8 cellular contexts compared by ENCODE assay signal in the genomic region with DNA sequence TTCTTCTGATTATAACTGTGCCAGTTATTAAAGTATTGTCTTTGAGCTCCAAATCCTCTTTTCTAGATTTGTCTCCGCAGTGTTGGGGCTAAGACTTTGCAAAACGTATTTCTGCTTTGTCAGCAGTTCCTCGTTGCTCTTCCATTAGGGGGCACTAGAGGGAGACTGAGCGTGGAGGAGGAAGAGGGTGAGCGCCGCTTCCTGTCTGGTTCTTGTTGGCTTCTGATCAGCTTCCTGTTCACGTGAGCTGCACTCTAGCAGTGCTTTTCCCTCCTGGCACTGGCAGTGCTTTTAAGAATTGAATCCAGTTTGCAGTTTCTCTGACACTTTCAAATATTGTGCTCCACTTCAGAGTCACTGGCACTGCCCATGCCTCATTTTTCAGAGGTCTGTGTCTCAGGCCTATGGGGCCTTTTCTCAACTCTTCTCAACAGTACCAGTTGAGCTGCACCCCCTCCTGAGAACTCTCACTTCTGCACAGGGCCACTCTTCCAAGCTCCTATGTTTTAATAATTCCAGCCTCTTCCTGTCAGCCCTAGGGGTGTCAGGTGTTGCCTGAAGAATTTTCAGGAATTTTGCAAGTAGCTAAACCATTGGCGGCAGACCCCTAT. TPM values are rescaled to one million over a fixed set of nuclear protein-coding genes. Genes with fewer than 3 reads are reported as not detected.
A peak's percentile ranks its signal among the peaks of the same experiment; 100 is the strongest.
DNase-seq lines count a peak whose midpoint lies in the region; ATAC-seq, FAIRE-seq and TF ChIP-seq lines count a peak whose summit lies in the region.

No MANE protein-coding gene starts in this region.

- CTCF ChIA-PET in endothelial cell of umbilical vein (lab: Charles Lee) = interaction anchor here (0.8 to 1.8 kb wide), 9 partner anchors 9 to 494 kb away, joined by 3 to 6 read pairs (median 4); no protein-coding TSS in a partner anchor

- peak; percentile 60 for FAIRE-seq in endothelial cell of umbilical vein (lab: Jason Lieb, UNC)

- peaks cover 13% of the 10 kb centered on the region for H3K4me1 ChIP-seq in endothelial cell of umbilical vein (ENCODE audit: control insufficient read depth, extremely low read depth, insufficient read depth, low read length)
- no peaks in the 10 kb centered on the region for H3K4me1 ChIP-seq in skeletal muscle tissue (ENCODE audit: control insufficient read depth in 3 of 3, insufficient read depth in 3 of 3, low read length in 3 of 3)

- POLR2A ChIA-PET in endothelial cell of umbilical vein (lab: Charles Lee) = no interaction called here

- H3K4me3 ChIP-seq in SU-DHL-6 (ENCODE audit: insufficient read depth, low read length, poor library complexity, severe bottlenecking) = no peak overlapping the region
- H3K4me3 ChIP-seq in endothelial cell of umbilical vein (replicated peaks in 1 of 3; ENCODE audit: insufficient read depth in 1 of 3, low read depth in 1 of 3, low read length in 3 of 3) = no peak overlapping the region
- no peak overlapping the region for H3K4me3 ChIP-seq in skeletal muscle tissue (ENCODE audit: low read length in 3 of 3)

- dilution Hi-C loops in endothelial cell of umbilical vein (cut with MboI; ENCODE audit: extremely low pct_ligation_motif_present, low sequenced_read_pairs) = no loop called here

- H3F3A ChIP-seq in SU-DHL-6 (ENCODE audit: insufficient read depth) = no peaks in the 10 kb centered on the region

- no peak for TF ChIP-seq CTCF in SU-DHL-6 (IDR thresholded peaks at IDR 0.05; ENCODE audit: insufficient read depth, low read length, poor library complexity, severe bottlenecking)
- peak; percentile 60 to 62 for TF ChIP-seq CTCF in endothelial cell of umbilical vein (IDR thresholded peaks at IDR 0.05; ENCODE audit: extremely low read depth in 1 of 2, insufficient read depth in 1 of 2, low read depth in 1 of 2, low read length in 2 of 2)

- H3K4me2 ChIP-seq in SU-DHL-6 (ENCODE audit: low read depth, low read length, poor library complexity, severe bottlenecking) (no peak overlapping the region), endothelial cell of umbilical vein (ENCODE audit: insufficient read depth, low read length) (no peak overlapping the region)

- H3K9me2 ChIP-seq in SU-DHL-6 (replicated peaks; ENCODE audit: insufficient read depth, low read length) = no peaks in the 10 kb centered on the region

- H3K79me2 ChIP-seq in SU-DHL-6 (ENCODE audit: insufficient read depth, low read length) (no peaks in the 10 kb centered on the region), endothelial cell of umbilical vein (ENCODE audit: control insufficient read depth, insufficient read depth, low read length) (no peaks in the 10 kb centered on the region)

- peak; percentile 56 for ATAC-seq in HG03442 (IDR thresholded peaks at IDR 0.05; ENCODE audit: unreplicated experiment)

- TF ChIP-seq POLR2A in endothelial cell of umbilical vein (IDR thresholded peaks at IDR 0.05; ENCODE audit: low read depth, low read length) = no peak

- intact Hi-C loops in endothelial cell of umbilical vein (cut with micrococcal nuclease) = loop anchor here (1.0 to 2.0 kb wide), 4 partner anchors 33 to 291 kb away; no protein-coding TSS in a partner anchor

- H4K20me1 ChIP-seq in SU-DHL-6 (ENCODE audit: low read depth, low read length) = no peaks in the 10 kb centered on the region
- peaks cover 2% of the 10 kb centered on the region for H4K20me1 ChIP-seq in endothelial cell of umbilical vein (replicated peaks; ENCODE audit: control insufficient read depth, extremely low read depth, insufficient read depth, low read length)

- no peaks in the 10 kb centered on the region for H3K9me1 ChIP-seq in endothelial cell of umbilical vein (replicated peaks; ENCODE audit: control insufficient read depth, extremely low read depth, insufficient read depth, low read length)

- no TSS peak for BruUV-seq in endothelial cell of umbilical vein (replicated peaks; lab: Mats Ljungman, UMichigan)

- H3K9ac ChIP-seq in SU-DHL-6 (ENCODE audit: low read length) (no peak overlapping the region), endothelial cell of umbilical vein (replicated peaks; ENCODE audit: extremely low read depth, insufficient read depth, low read length) (no peak overlapping the region), skeletal muscle tissue (ENCODE audit: low read depth in 1 of 3, low read length in 3 of 3) (no peak overlapping the region)

- H3K27me3 ChIP-seq in SU-DHL-6 (ENCODE audit: low read length) (no peaks in the 10 kb centered on the region), endothelial cell of umbilical vein (ENCODE audit: control insufficient read depth in 2 of 2, insufficient read depth in 2 of 2, low read length in 2 of 2) (peaks cover 4 to 8% of the 10 kb centered on the region in 2 experiments), skeletal muscle tissue (ENCODE audit: control insufficient read depth in 3 of 3, insufficient read depth in 3 of 3, low read length in 3 of 3) (peaks cover 0 to 2% (median 0%) of the 10 kb centered on the region in 3 donors)

- H3K36me3 ChIP-seq in SU-DHL-6 (ENCODE audit: low read length) (no peaks in the 10 kb centered on the region), endothelial cell of umbilical vein (ENCODE audit: control insufficient read depth in 2 of 2, extremely low read depth in 1 of 2, insufficient read depth in 2 of 2, low read length in 2 of 2) (no peaks in the 10 kb centered on the region), skeletal muscle tissue (ENCODE audit: control insufficient read depth in 3 of 3, insufficient read depth in 3 of 3, low read length in 3 of 3) (no peaks in the 10 kb centered on the region)

- DNase-seq in NCI-H82 (lab: John Stamatoyannopoulos, UW) = peak; percentile 66
- no peak for DNase-seq in NCI-H82 treated with DMSO at 0.1 percent for 48 hours (lab: John Stamatoyannopoulos, UW; ENCODE audit: unreplicated experiment)
- DNase-seq in endothelial cell of umbilical vein (ENCODE audit: low read depth, low spot score) = peak; percentile 47
- DNase-seq in NCI-H526 treated with DMSO at 0.1 percent for 48 hours (lab: John Stamatoyannopoulos, UW) = no peak
- no peak for DNase-seq in globus pallidus (ENCODE audit: low spot score)

- no peaks in the 10 kb centered on the region for H3K9me3 ChIP-seq in SU-DHL-6 (ENCODE audit: insufficient read depth, low read length)
- H3K9me3 ChIP-seq in endothelial cell of umbilical vein (replicated peaks; ENCODE audit: control insufficient read depth, insufficient read depth, low read length) = no peaks in the 10 kb centered on the region
- H3K9me3 ChIP-seq in skeletal muscle tissue (ENCODE audit: control insufficient read depth in 3 of 3, low read length in 3 of 3) = peaks cover 0 to 2% (median 0%) of the 10 kb centered on the region in 3 donors

- peak overlapping the region; percentile 66 for H2AFZ ChIP-seq in SU-DHL-6 (ENCODE audit: low read depth, low read length, severe bottlenecking)
- no peak overlapping the region for H2AFZ ChIP-seq in endothelial cell of umbilical vein (ENCODE audit: low read depth, low read length)

- no peak overlapping the region for H3K27ac ChIP-seq in SU-DHL-6 (ENCODE audit: low read depth, low read length)
- H3K27ac ChIP-seq in endothelial cell of umbilical vein (ENCODE audit: insufficient read depth, low read depth, low read length) = no peak overlapping the region
- H3K27ac ChIP-seq in skeletal muscle tissue (ENCODE audit: low read depth, low read length) = peak overlapping the region; percentile 26

TF ChIP-seq in endothelial cell of umbilical vein, 7 proteins besides CTCF, POLR2A, EP300 and RAD21:
- TF ChIP-seq EZH2 (IDR thresholded peaks at IDR 0.05; ENCODE audit: borderline replicate concordance, low read depth, low read length, severe bottlenecking) = no peak
- TF ChIP-seq POLR2AphosphoS5 (IDR thresholded peaks at IDR 0.05; ENCODE audit: insufficient read depth, low read depth, low read length) = no peak
- no peak for TF ChIP-seq GATA2 (IDR thresholded peaks at IDR 0.05; ENCODE audit: insufficient read depth, insufficient read length, low read depth, low read length)
- TF ChIP-seq, protein P1, sequence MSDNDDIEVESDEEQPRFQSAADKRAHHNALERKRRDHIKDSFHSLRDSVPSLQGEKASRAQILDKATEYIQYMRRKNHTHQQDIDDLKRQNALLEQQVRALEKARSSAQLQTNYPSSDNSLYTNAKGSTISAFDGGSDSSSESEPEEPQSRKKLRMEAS (IDR thresholded peaks at IDR 0.05; ENCODE audit: insufficient read depth, insufficient read length) = no peak
- no peak for TF ChIP-seq FOS (IDR thresholded peaks at IDR 0.05; ENCODE audit: borderline replicate concordance, insufficient read depth, low read length)
- no peak for TF ChIP-seq MYC (IDR thresholded peaks at IDR 0.05; ENCODE audit: low read depth, low read length)
- no peak for TF ChIP-seq JUN (IDR thresholded peaks at IDR 0.05; ENCODE audit: borderline replicate concordance, insufficient read depth, insufficient read length, low read depth)
TF ChIP-seq in endothelial cell of umbilical vein: peak in this region for 0.

RNA-seq across cellular contexts. Expression of gene LCORL, which starts 54.4 kb away (rescaled TPM):
- total RNA-seq in endothelial cell of umbilical vein (17.9 and 23.9 TPM in 2 replicates), skeletal muscle tissue (12.5 TPM)
- 2.8 and 3.7 TPM in 2 replicates for polyA plus RNA-seq in endothelial cell of umbilical vein
- polyA plus RNA-seq in endothelial cell of umbilical vein (2011; cell fraction: cytosol; rRNA removed) = 3.2 and 3.4 TPM in 2 replicates
- polyA plus RNA-seq in endothelial cell of umbilical vein (2011; cell fraction: nucleus; rRNA removed) = 8.5 and 11.4 TPM in 2 replicates
- polyA plus RNA-seq in endothelial cell of umbilical vein (2012) = 6.6 and 8.4 TPM in 2 replicates
- 12.3 and 13.1 TPM in 2 replicates for polyA minus RNA-seq in endothelial cell of umbilical vein
- polyA minus RNA-seq in endothelial cell of umbilical vein (2011; cell fraction: cytosol; rRNA and poly(A)+ RNA removed) = 2.9 TPM
- 48.0 and 58.5 TPM in 2 replicates for polyA minus RNA-seq in endothelial cell of umbilical vein (2011; cell fraction: nucleus; rRNA and poly(A)+ RNA removed)

Comparison
In these comparisons a context has a peak if more than half of its experiments do, and no peak if none do; other contexts are left out.
1. DNase-seq: peak in NCI-H82 (single experiment) and endothelial cell of umbilical vein (single experiment); none in NCI-H82 treated with DMSO at 0.1 percent for 48 hours (single experiment), NCI-H526 treated with DMSO at 0.1 percent for 48 hours (single experiment) and globus pallidus (single experiment).